8 cellular contexts compared by ENCODE assay signal in the genomic region with DNA sequence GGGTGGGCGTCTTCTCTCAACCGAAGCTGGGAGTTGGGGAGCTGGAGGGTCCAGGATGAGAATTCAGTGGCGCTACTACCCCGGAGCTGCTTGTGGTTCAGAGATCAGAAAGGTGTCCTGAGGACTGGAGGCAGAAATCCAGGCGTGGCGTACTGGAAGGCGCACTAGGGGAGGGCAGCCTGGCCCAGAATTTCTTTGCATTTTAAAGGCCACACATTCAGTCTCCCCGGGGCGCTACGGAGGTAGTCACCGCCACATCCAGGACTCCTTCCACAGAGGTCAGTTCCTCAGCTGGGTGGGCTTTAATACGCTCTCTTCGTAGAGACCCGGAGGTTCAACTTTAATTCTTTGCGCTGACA. TPM values are rescaled to one million over a fixed set of nuclear protein-coding genes. Genes with fewer than 3 reads are reported as not detected.
A peak's percentile ranks its signal among the peaks of the same experiment; 100 is the strongest.
DNase-seq lines count a peak whose midpoint lies in the region; ATAC-seq lines count a peak whose summit lies in the region.

No MANE protein-coding gene starts in this region.

- ATAC-seq in GM21423 (IDR thresholded peaks at IDR 0.05; ENCODE audit: unreplicated experiment): peak; percentile 15
- no peak for ATAC-seq in stimulated activated naive CD8-positive, alpha-beta T cell treated with anti-CD3 and anti-CD28 coated beads, Interleukin-15, Interleukin-2, amounts not matched to agents 100 U/mL and 50 U/mL, for 24 hours
- no peak for ATAC-seq in HG02870 (IDR thresholded peaks at IDR 0.05; ENCODE audit: unreplicated experiment)

- no peaks in the 10 kb centered on the region for H3K9me3 Mint-ChIP-seq in CD8-positive, alpha-beta memory T cell
- no peaks in the 10 kb centered on the region for H3K9me3 Mint-ChIP-seq in activated naive CD8-positive, alpha-beta T cell (ENCODE audit: low read depth)

- peak overlapping the region; percentile 92 to 99 (median 96) for H3K4me3 Mint-ChIP-seq in CD8-positive, alpha-beta memory T cell
- peak overlapping the region; percentile 90 for H3K4me3 Mint-ChIP-seq in activated naive CD8-positive, alpha-beta T cell

- no peaks in the 10 kb centered on the region for H3K36me3 ChIP-seq in CD8-positive, alpha-beta memory T cell (ENCODE audit: insufficient read depth, low read length)
- H3K36me3 ChIP-seq in HUES64 (ENCODE audit: insufficient read depth, low read length) (no peaks in the 10 kb centered on the region), iPS-18a (ENCODE audit: control insufficient read depth, low read depth, low read length) (no peaks in the 10 kb centered on the region)

- H3K27ac ChIP-seq in CD8-positive, alpha-beta memory T cell (ENCODE audit: low read depth, low read length): no peak overlapping the region
- peak overlapping the region; percentile 38; the same call in 1 of the 2 replicates for H3K27ac ChIP-seq in HUES64 (ENCODE audit: low read depth, low read length)
- no peak overlapping the region for H3K27ac ChIP-seq in iPS-18a (ENCODE audit: low read length)

- POLR2A ChIA-PET in CD8-positive, alpha-beta memory T cell (lab: Charles Lee): interaction anchor here (1.6 to 1.9 kb wide), 3 partner anchors 9 to 75 kb away, joined by 4 to 10 read pairs (median 7); no protein-coding TSS in a partner anchor

- H3K27ac Mint-ChIP-seq in CD8-positive, alpha-beta memory T cell: peak overlapping the region; percentile 78 to 99 (median 90)
- peak overlapping the region; percentile 17 for H3K27ac Mint-ChIP-seq in activated naive CD8-positive, alpha-beta T cell

- DNase-seq in CD8-positive, alpha-beta memory T cell: peak in 1 of 5 donors; percentile 6
- peak; percentile 38 for DNase-seq in stimulated activated naive CD8-positive, alpha-beta T cell treated with anti-CD3 and anti-CD28 coated beads, Interleukin-15, Interleukin-2, amounts not matched to agents 100 U/mL and 50 U/mL, for 24 hours
- no peak for DNase-seq in NCI-H2029 treated with DMSO at 0.1 percent for 48 hours (lab: John Stamatoyannopoulos, UW)

- under 1% methylated on average over 15 of the region's 15 CpGs for WGBS in HUES64

- H3K27me3 Mint-ChIP-seq in CD8-positive, alpha-beta memory T cell: no peaks in the 10 kb centered on the region
- H3K27me3 Mint-ChIP-seq in activated naive CD8-positive, alpha-beta T cell: no peaks in the 10 kb centered on the region

- no peaks in the 10 kb centered on the region for H3K9me3 ChIP-seq in CD8-positive, alpha-beta memory T cell (ENCODE audit: low read length)
- H3K9me3 ChIP-seq in HUES64 (ENCODE audit: insufficient read depth, low read depth, low read length) (no peaks in the 10 kb centered on the region), iPS-18a (ENCODE audit: control insufficient read depth, low read depth, low read length) (no peaks in the 10 kb centered on the region)

- H3K27me3 ChIP-seq in CD8-positive, alpha-beta memory T cell (ENCODE audit: insufficient read depth, low read length, poor library complexity, severe bottlenecking): no peaks in the 10 kb centered on the region
- H3K27me3 ChIP-seq in HUES64 (ENCODE audit: insufficient read depth, low read length) (peaks cover 47% of the 10 kb centered on the region), iPS-18a (ENCODE audit: control insufficient read depth, insufficient read depth, low read length) (peaks cover 45% of the 10 kb centered on the region)

- peak overlapping the region; percentile 94 for H3K4me3 ChIP-seq in CD8-positive, alpha-beta memory T cell (ENCODE audit: low read length)
- H3K4me3 ChIP-seq in HUES64 (ENCODE audit: low read length) (peak overlapping the region; percentile 60), iPS-18a (ENCODE audit: low read length) (peak overlapping the region; percentile 73)

- peaks cover 64 to 80% (median 76%) of the 10 kb centered on the region in 3 donors for H3K4me1 Mint-ChIP-seq in CD8-positive, alpha-beta memory T cell
- H3K4me1 Mint-ChIP-seq in activated naive CD8-positive, alpha-beta T cell (ENCODE audit: low read depth): peaks cover 68% of the 10 kb centered on the region

- peak overlapping the region; percentile 16; the same call in 1 of the 2 replicates for H3K9ac ChIP-seq in HUES64 (ENCODE audit: low read depth, low read length)
- peak overlapping the region; percentile 19 for H3K9ac ChIP-seq in iPS-18a (ENCODE audit: low read length)

- H3K36me3 Mint-ChIP-seq in CD8-positive, alpha-beta memory T cell: peaks cover 0 to 4% (median 0%) of the 10 kb centered on the region in 3 donors
- H3K36me3 Mint-ChIP-seq in activated naive CD8-positive, alpha-beta T cell: no peaks in the 10 kb centered on the region

- peaks cover 32% of the 10 kb centered on the region for H3K4me1 ChIP-seq in CD8-positive, alpha-beta memory T cell (ENCODE audit: insufficient read depth, low read length)
- H3K4me1 ChIP-seq in HUES64 (ENCODE audit: insufficient read depth, low read length) (0 out of 2 replicates have a peak, but pooled peaks cover 10% of the 10 kb centered on the region), iPS-18a (ENCODE audit: control insufficient read depth, low read depth, low read length) (peaks cover 12% of the 10 kb centered on the region)

- CTCF ChIA-PET in CD8-positive, alpha-beta memory T cell (lab: Charles Lee): interaction anchor here (1.3 to 5.9 kb wide), 7 partner anchors 9 to 92 kb away, joined by 3 to 50 read pairs (median 6); no protein-coding TSS in a partner anchor

RNA-seq across cellular contexts. Expression of gene MCTP2, which starts 0.3 kb away (rescaled TPM):
- total RNA-seq in CD8-positive, alpha-beta memory T cell: 10 to 100 TPM; 16.5 to 17.0 TPM
- 13.6 TPM for polyA plus RNA-seq in CD8-positive, alpha-beta memory T cell
- 0.75 TPM for polyA plus RNA-seq in HUES64 (2013, experiment 1 of 2)
- 0.82 TPM for polyA plus RNA-seq in HUES64 (2013, experiment 2 of 2)
